In the genomic region with DNA sequence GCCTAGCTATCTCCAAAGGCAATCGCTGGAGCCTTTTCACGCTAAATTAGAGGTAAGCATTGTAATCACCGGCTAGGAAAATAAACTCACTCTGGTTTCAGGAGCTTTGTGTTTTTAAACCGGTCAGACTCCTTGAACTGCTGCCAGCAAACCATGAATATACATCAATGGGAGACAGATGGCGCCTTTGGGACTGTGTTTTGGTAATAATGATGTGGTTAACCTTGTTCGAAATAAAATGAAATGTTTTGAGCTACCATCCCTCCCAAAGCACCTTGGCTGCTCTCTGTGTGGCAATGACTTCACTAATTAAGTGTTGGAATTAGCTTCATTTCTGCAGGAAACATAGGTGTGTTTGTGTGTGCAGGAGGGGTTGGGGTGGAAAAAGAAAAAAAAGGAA, we compare ENCODE assay signal across 9 cellular contexts.
DNase-seq lines count a peak whose midpoint lies in the region; ATAC-seq and TF ChIP-seq lines count a peak whose summit lies in the region.
"Had no signal": no experiment of that assay in that cellular context is flagged by ENCODE, and none has a peak within 500 bp of the region (broad histone marks: within the 10 kb centered on the region; RNA-seq: fewer than 3 reads in every experiment).

No MANE protein-coding gene starts in this region.

- no peaks in the 10 kb centered on the region for H3K36me3 ChIP-seq in Panc1 (ENCODE audit: control insufficient read depth, insufficient read depth, low read length)
- no peaks in the 10 kb centered on the region for H3K36me3 ChIP-seq in SK-N-SH (replicated peaks in 1 of 2; ENCODE audit: control insufficient read depth in 1 of 2, insufficient read depth in 2 of 2, low read length in 1 of 2)

- 1% methylated on average over 6 of the region's 6 CpGs for WGBS in SK-N-SH (ENCODE audit: low lambda C conversion rate)

- ATAC-seq in Panc1 (no peak), GM21786 (IDR thresholded peaks at IDR 0.05; ENCODE audit: unreplicated experiment) (no peak), left cardiac atrium (no peak), GM19023 (IDR thresholded peaks at IDR 0.05; ENCODE audit: unreplicated experiment) (no peak)

- DNase-seq in DMS 273 (lab: John Stamatoyannopoulos, UW; ENCODE audit: unreplicated experiment) (peak; percentile 92), NCI-H1694 (lab: John Stamatoyannopoulos, UW) (peak; percentile 84), Panc1 (ENCODE audit: low read depth, low spot score) (no peak), foreskin fibroblast (peak; percentile 28 to 72), left cardiac atrium (no peak), SK-N-SH (no peak)
- DNase-seq: activated CD4-positive, alpha-beta T cell treated with anti-CD3 and anti-CD28 coated beads, Interleukin-2, amount 10 ng/mL, durations not matched to agents 7 days and 5 days had no signal

- TF ChIP-seq RAD21 in SK-N-SH (IDR thresholded peaks at IDR 0.05; ENCODE audit: low read length) = no peak

- H3K27ac ChIP-seq in Panc1 (ENCODE audit: low read length) (no peak overlapping the region), SK-N-SH (ENCODE audit: low read depth in 2 of 2, low read length in 1 of 2) (no peak overlapping the region)

- H3K4me3 ChIP-seq in Panc1 (ENCODE audit: low read depth in 2 of 2, low read length in 2 of 2) = no peak overlapping the region
- H3K4me3 ChIP-seq in foreskin fibroblast (ENCODE audit: low read depth in 1 of 2, low read length in 2 of 2) = no peak overlapping the region
- no peak overlapping the region for H3K4me3 ChIP-seq in SK-N-SH (ENCODE audit: low read depth in 2 of 2, low read length in 1 of 2)

- H3K4me2 ChIP-seq in SK-N-SH = no peak overlapping the region

- H3K9me3 ChIP-seq in Panc1 (ENCODE audit: control insufficient read depth, insufficient read depth, low read depth, low read length) (no peaks in the 10 kb centered on the region), SK-N-SH (no peaks in the 10 kb centered on the region)

- H4K20me1 ChIP-seq in SK-N-SH (ENCODE audit: insufficient read depth) = no peaks in the 10 kb centered on the region

- H3K27me3 ChIP-seq in Panc1 (ENCODE audit: control insufficient read depth, insufficient read depth, low read length) = no peaks in the 10 kb centered on the region
- no peaks in the 10 kb centered on the region for H3K27me3 ChIP-seq in SK-N-SH (ENCODE audit: insufficient read depth)

- no peaks in the 10 kb centered on the region for H3F3A ChIP-seq in SK-N-SH (replicated peaks; ENCODE audit: insufficient read depth)

- no TSS peak for BruUV-seq in Panc1 (replicated peaks; lab: Mats Ljungman, UMichigan)

- no peaks in the 10 kb centered on the region for H3K9me2 ChIP-seq in SK-N-SH

- no peak for TF ChIP-seq EP300 in SK-N-SH (IDR thresholded peaks at IDR 0.05; ENCODE audit: borderline replicate concordance in 1 of 2, low read depth in 1 of 2, low read length in 1 of 2)

- H3K9ac ChIP-seq in SK-N-SH = no peak overlapping the region

- H2AFZ ChIP-seq in SK-N-SH (ENCODE audit: low read depth) = no peak overlapping the region

- 0 out of 2 replicates have a peak, but pooled peaks have one; percentile 4 for TF ChIP-seq CTCF in Panc1 (IDR thresholded peaks at IDR 0.05)
- no peak for TF ChIP-seq CTCF in foreskin fibroblast (IDR thresholded peaks at IDR 0.05; ENCODE audit: low read depth, low read length)
- TF ChIP-seq CTCF in SK-N-SH (IDR thresholded peaks at IDR 0.05) = no peak

- POLR2A ChIA-PET in Panc1 (lab: Charles Lee) = no interaction called here
- POLR2A ChIA-PET in SK-N-SH (lab: Yijun Ruan, JAX) = no interaction called here

- in situ Hi-C loops in Panc1 (cut with HindIII; ENCODE audit: low pct_unique_long_range_greater_than_20kb, low sequenced_read_pairs) = no loop called here

- no peaks in the 10 kb centered on the region for H3K79me2 ChIP-seq in SK-N-SH (ENCODE audit: insufficient read depth)

- no peaks in the 10 kb centered on the region for H3K4me1 ChIP-seq in Panc1 (ENCODE audit: control insufficient read depth, insufficient read depth, low read length)
- H3K4me1 ChIP-seq in SK-N-SH (ENCODE audit: control insufficient read depth in 1 of 2, insufficient read depth in 2 of 2, low read depth in 1 of 2, low read length in 1 of 2) = no peaks in the 10 kb centered on the region

- intact Hi-C loops in Panc1 (cut with micrococcal nuclease; ENCODE audit: unreplicated experiment) = no loop called here
- intact Hi-C loops in left cardiac atrium (cut with DNase I) = no loop called here

- CTCF ChIA-PET in Panc1 (lab: Charles Lee) (interaction anchor here (0.7 kb wide), 1 partner anchor 21 kb away, joined by 4 read pairs; no protein-coding TSS in a partner anchor), SK-N-SH (lab: Yijun Ruan, JAX) (interaction anchor here (0.8 kb wide), 1 partner anchor 20 kb away, joined by 3 read pairs; no protein-coding TSS in a partner anchor)

TF ChIP-seq in SK-N-SH, 30 proteins besides CTCF, POLR2A, EP300 and RAD21:
- TF ChIP-seq FOXM1 (IDR thresholded peaks at IDR 0.05; ENCODE audit: low read depth) = no peak
- no peak for TF ChIP-seq TCF12 (IDR thresholded peaks at IDR 0.05)
- no peak for TF ChIP-seq RCOR1 (IDR thresholded peaks at IDR 0.05; ENCODE audit: low read length)
- no peak for TF ChIP-seq NFIC (IDR thresholded peaks at IDR 0.05; ENCODE audit: borderline replicate concordance)
- no peak for TF ChIP-seq SMC3 (IDR thresholded peaks at IDR 0.05; ENCODE audit: low read depth, low read length)
- TF ChIP-seq, protein P1, sequence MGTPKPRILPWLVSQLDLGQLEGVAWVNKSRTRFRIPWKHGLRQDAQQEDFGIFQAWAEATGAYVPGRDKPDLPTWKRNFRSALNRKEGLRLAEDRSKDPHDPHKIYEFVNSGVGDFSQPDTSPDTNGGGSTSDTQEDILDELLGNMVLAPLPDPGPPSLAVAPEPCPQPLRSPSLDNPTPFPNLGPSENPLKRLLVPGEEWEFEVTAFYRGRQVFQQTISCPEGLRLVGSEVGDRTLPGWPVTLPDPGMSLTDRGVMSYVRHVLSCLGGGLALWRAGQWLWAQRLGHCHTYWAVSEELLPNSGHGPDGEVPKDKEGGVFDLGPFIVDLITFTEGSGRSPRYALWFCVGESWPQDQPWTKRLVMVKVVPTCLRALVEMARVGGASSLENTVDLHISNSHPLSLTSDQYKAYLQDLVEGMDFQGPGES (IDR thresholded peaks at IDR 0.05; ENCODE audit: low read depth, low read length) = no peak
- no peak for TF ChIP-seq RFX5 (IDR thresholded peaks at IDR 0.05; ENCODE audit: low read length)
- TF ChIP-seq, protein P2, sequence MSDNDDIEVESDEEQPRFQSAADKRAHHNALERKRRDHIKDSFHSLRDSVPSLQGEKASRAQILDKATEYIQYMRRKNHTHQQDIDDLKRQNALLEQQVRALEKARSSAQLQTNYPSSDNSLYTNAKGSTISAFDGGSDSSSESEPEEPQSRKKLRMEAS (IDR thresholded peaks at IDR 0.05; ENCODE audit: low read depth) = no peak
- TF ChIP-seq, protein P3, sequence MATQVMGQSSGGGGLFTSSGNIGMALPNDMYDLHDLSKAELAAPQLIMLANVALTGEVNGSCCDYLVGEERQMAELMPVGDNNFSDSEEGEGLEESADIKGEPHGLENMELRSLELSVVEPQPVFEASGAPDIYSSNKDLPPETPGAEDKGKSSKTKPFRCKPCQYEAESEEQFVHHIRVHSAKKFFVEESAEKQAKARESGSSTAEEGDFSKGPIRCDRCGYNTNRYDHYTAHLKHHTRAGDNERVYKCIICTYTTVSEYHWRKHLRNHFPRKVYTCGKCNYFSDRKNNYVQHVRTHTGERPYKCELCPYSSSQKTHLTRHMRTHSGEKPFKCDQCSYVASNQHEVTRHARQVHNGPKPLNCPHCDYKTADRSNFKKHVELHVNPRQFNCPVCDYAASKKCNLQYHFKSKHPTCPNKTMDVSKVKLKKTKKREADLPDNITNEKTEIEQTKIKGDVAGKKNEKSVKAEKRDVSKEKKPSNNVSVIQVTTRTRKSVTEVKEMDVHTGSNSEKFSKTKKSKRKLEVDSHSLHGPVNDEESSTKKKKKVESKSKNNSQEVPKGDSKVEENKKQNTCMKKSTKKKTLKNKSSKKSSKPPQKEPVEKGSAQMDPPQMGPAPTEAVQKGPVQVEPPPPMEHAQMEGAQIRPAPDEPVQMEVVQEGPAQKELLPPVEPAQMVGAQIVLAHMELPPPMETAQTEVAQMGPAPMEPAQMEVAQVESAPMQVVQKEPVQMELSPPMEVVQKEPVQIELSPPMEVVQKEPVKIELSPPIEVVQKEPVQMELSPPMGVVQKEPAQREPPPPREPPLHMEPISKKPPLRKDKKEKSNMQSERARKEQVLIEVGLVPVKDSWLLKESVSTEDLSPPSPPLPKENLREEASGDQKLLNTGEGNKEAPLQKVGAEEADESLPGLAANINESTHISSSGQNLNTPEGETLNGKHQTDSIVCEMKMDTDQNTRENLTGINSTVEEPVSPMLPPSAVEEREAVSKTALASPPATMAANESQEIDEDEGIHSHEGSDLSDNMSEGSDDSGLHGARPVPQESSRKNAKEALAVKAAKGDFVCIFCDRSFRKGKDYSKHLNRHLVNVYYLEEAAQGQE (IDR thresholded peaks at IDR 0.05; ENCODE audit: low read depth, low read length) = no peak
- TF ChIP-seq RXRA (IDR thresholded peaks at IDR 0.05; ENCODE audit: borderline replicate concordance, low read depth) = no peak
- TF ChIP-seq MEF2A (IDR thresholded peaks at IDR 0.05; ENCODE audit: borderline replicate concordance, low read depth) = no peak
- no peak for TF ChIP-seq SIN3A (IDR thresholded peaks at IDR 0.05; ENCODE audit: borderline replicate concordance, low read depth, low read length)
- no peak for TF ChIP-seq TAF1 (IDR thresholded peaks at IDR 0.05; ENCODE audit: borderline replicate concordance, low read depth, low read length)
TF ChIP-seq in SK-N-SH: peak in this region for 0.

Comparison
In these comparisons a context has a peak if more than half of its experiments do, and no peak if none do; other contexts are left out.
1. DNase-seq: peak in DMS 273 (single experiment), NCI-H1694 (single experiment) and foreskin fibroblast (2 of 2); none in Panc1 (single experiment), left cardiac atrium (single experiment) and SK-N-SH (single experiment).